In genomic region chr12:56080556-56081138, GRCh38 we compare ENCODE assay signal across 7 cellular contexts. TPM values are rescaled to one million over a fixed set of nuclear protein-coding genes. Genes with fewer than 3 reads are reported as not detected.
DNase-seq lines count a peak whose midpoint lies in the region; ATAC-seq and TF ChIP-seq lines count a peak whose summit lies in the region.

No MANE protein-coding gene starts in this region.

- CTCF ChIA-PET in activated CD8-positive, alpha-beta T cell treated with anti-CD3 and anti-CD28 coated beads for 36 hours (lab: Charles Lee) = interaction anchor here (0.8 to 1.9 kb wide), 5 partner anchors 23 to 147 kb away, joined by 3 to 6 read pairs (median 3); partner anchors contain the start of gene SMARCC2

- TF ChIP-seq CTCF in HFF-Myc (IDR thresholded peaks at IDR 0.05; ENCODE audit: low read depth, low read length, missing control alignments) = no peak
- TF ChIP-seq CTCF in activated CD8-positive, alpha-beta T cell treated with anti-CD3 and anti-CD28 coated beads for 36 hours (IDR thresholded peaks at IDR 0.05) = no peak

- H3K27ac ChIP-seq in iPS-20b (ENCODE audit: low read length) (peak overlapping the region; percentile 65), skin epidermis (peak overlapping the region in 20 of 21 experiments; percentile 68 to 93 (median 85))

- peak overlapping the region; percentile 85; the same call in 1 of the 2 replicates for H3K9ac ChIP-seq in iPS-20b (ENCODE audit: low read depth, low read length)

- intact Hi-C loops in activated CD8-positive, alpha-beta T cell treated with anti-CD3 and anti-CD28 coated beads for 36 hours (cut with micrococcal nuclease) = no loop called here

- H3K4me1 Mint-ChIP-seq in activated CD8-positive, alpha-beta T cell treated with anti-CD3 and anti-CD28 coated beads for 36 hours (ENCODE audit: low read depth) = peaks cover 14% of the 10 kb centered on the region

- no peaks in the 10 kb centered on the region for H3K9me3 ChIP-seq in iPS-20b (ENCODE audit: insufficient read depth, low read depth, low read length)

- no peak for ATAC-seq in activated CD8-positive, alpha-beta T cell treated with anti-CD3 and anti-CD28 coated beads for 36 hours
- no peak for ATAC-seq in GM18909 (IDR thresholded peaks at IDR 0.05; ENCODE audit: poor library complexity, unreplicated experiment)

- peaks cover 21% of the 10 kb centered on the region for H3K4me1 ChIP-seq in iPS-20b (ENCODE audit: insufficient read depth, low read length)

- no peaks in the 10 kb centered on the region for H3K36me3 Mint-ChIP-seq in activated CD8-positive, alpha-beta T cell treated with anti-CD3 and anti-CD28 coated beads for 36 hours (ENCODE audit: low read depth)

- no peak overlapping the region for H3K27ac Mint-ChIP-seq in activated CD8-positive, alpha-beta T cell treated with anti-CD3 and anti-CD28 coated beads for 36 hours

- H3K27me3 ChIP-seq in iPS-20b (ENCODE audit: insufficient read depth, low read length) = peaks cover 6% of the 10 kb centered on the region; the same call in 1 of the 2 replicates

- H3K36me3 ChIP-seq in iPS-20b (ENCODE audit: insufficient read depth, low read depth, low read length) = peaks cover 23% of the 10 kb centered on the region

- H3K4me3 Mint-ChIP-seq in activated CD8-positive, alpha-beta T cell treated with anti-CD3 and anti-CD28 coated beads for 36 hours = peak overlapping the region; percentile 72

- H3K9me3 Mint-ChIP-seq in activated CD8-positive, alpha-beta T cell treated with anti-CD3 and anti-CD28 coated beads for 36 hours = no peaks in the 10 kb centered on the region

- H3K4me3 ChIP-seq in HFF-Myc (replicated peaks; ENCODE audit: low read depth, low read length) (peak overlapping the region; percentile 47), iPS-20b (ENCODE audit: low read length) (peak overlapping the region; percentile 74), skin epidermis (peak overlapping the region; percentile 38 to 77 (median 61))

- DNase-seq in HFF-Myc (ENCODE audit: extremely low read depth, low read depth) (no peak), NCI-H146 (lab: John Stamatoyannopoulos, UW) (no peak)
- peak; percentile 9 for DNase-seq in activated CD8-positive, alpha-beta T cell treated with anti-CD3 and anti-CD28 coated beads for 36 hours
- DNase-seq in stimulated activated CD4-positive, alpha-beta T cell treated with anti-CD3 and anti-CD28 coated beads, Interleukin-4, amount 100 ng/mL, for 24 hours = no peak

- peaks cover 8% of the 10 kb centered on the region for H3K27me3 Mint-ChIP-seq in activated CD8-positive, alpha-beta T cell treated with anti-CD3 and anti-CD28 coated beads for 36 hours

- POLR2A ChIA-PET in activated CD8-positive, alpha-beta T cell treated with anti-CD3 and anti-CD28 coated beads for 36 hours (lab: Charles Lee) = interaction anchor here (1.0 to 2.7 kb wide), 4 partner anchors 16 to 178 kb away, joined by 4 to 21 read pairs (median 8); partner anchors contain the start of gene PA2G4

RNA-seq across cellular contexts. Expression of gene ERBB3, which starts 0.7 kb away (rescaled TPM):
- total RNA-seq in activated CD8-positive, alpha-beta T cell treated with anti-CD3 and anti-CD28 coated beads for 36 hours = under 1 TPM; 0.98 to 0.99 TPM

RNA-seq across cellular contexts. Expression of gene PA2G4, which starts 23.7 kb away (rescaled TPM):
- total RNA-seq in activated CD8-positive, alpha-beta T cell treated with anti-CD3 and anti-CD28 coated beads for 36 hours = 100 to 1,000 TPM; 447 to 455 TPM

RNA-seq across cellular contexts. Expression of gene RPL41, which starts 35.8 kb away (rescaled TPM):
- 1,000 to 10,000 TPM; 5,401 to 5,452 TPM for total RNA-seq in activated CD8-positive, alpha-beta T cell treated with anti-CD3 and anti-CD28 coated beads for 36 hours

RNA-seq across cellular contexts. Expression of gene ZC3H10, which starts 37.4 kb away (rescaled TPM):
- total RNA-seq in activated CD8-positive, alpha-beta T cell treated with anti-CD3 and anti-CD28 coated beads for 36 hours = 1 to 10 TPM; 6.8 to 7.2 TPM

RNA-seq across cellular contexts. Expression of gene RPS26, which starts 38.9 kb away (rescaled TPM):
- total RNA-seq in activated CD8-positive, alpha-beta T cell treated with anti-CD3 and anti-CD28 coated beads for 36 hours = 10 to 100 TPM; 29.7 to 29.8 TPM
